8 cellular contexts compared by ENCODE assay signal in genomic region chr19:8355631-8356402, GRCh38. TPM values are rescaled to one million over a fixed set of nuclear protein-coding genes. Genes with fewer than 3 reads are reported as not detected.
A peak's percentile ranks its signal among the peaks of the same experiment; 100 is the strongest.
DNase-seq lines count a peak whose midpoint lies in the region; ATAC-seq, FAIRE-seq and TF ChIP-seq lines count a peak whose summit lies in the region.

No MANE protein-coding gene starts in this region.

- intact Hi-C loops in Calu3 (cut with micrococcal nuclease; ENCODE audit: unreplicated experiment) (loop anchor here (2.0 kb wide), 2 partner anchors 41 to 151 kb away; no protein-coding TSS in a partner anchor), endothelial cell of umbilical vein (cut with micrococcal nuclease) (loop anchor here (1.0 to 2.0 kb wide), 3 partner anchors 11 to 89 kb away; partner anchors contain the start of genes HNRNPM and RAB11B)

- no peak overlapping the region for H2BK15ac ChIP-seq in neuronal stem cell (ENCODE audit: low read length)

- no peak for TF ChIP-seq CTCF in Calu3 (IDR thresholded peaks at IDR 0.05; ENCODE audit: unreplicated experiment)
- no peak for TF ChIP-seq CTCF in endothelial cell of umbilical vein (IDR thresholded peaks at IDR 0.05; ENCODE audit: extremely low read depth in 1 of 2, insufficient read depth in 1 of 2, low read depth in 1 of 2, low read length in 2 of 2)
- TF ChIP-seq CTCF in omental fat pad (IDR thresholded peaks at IDR 0.05) = no peak

- H3K79me1 ChIP-seq in neuronal stem cell (ENCODE audit: low read depth, low read length) = peaks cover 2% of the 10 kb centered on the region

- no peak overlapping the region for H2AFZ ChIP-seq in endothelial cell of umbilical vein (ENCODE audit: low read depth, low read length)
- H2AFZ ChIP-seq in neuronal stem cell (ENCODE audit: low read length) = no peak overlapping the region

- no peaks in the 10 kb centered on the region for H4K20me1 ChIP-seq in endothelial cell of umbilical vein (replicated peaks; ENCODE audit: control insufficient read depth, extremely low read depth, insufficient read depth, low read length)

- no peaks in the 10 kb centered on the region for H3K4me1 Mint-ChIP-seq in Calu3 (ENCODE audit: low read depth, unreplicated experiment)

- no peak overlapping the region for H4K91ac ChIP-seq in neuronal stem cell (ENCODE audit: low read depth, low read length, poor library complexity)

- TF ChIP-seq POLR2A in endothelial cell of umbilical vein (IDR thresholded peaks at IDR 0.05; ENCODE audit: low read depth, low read length) = peak; percentile 62

- no peak overlapping the region for H2BK5ac ChIP-seq in neuronal stem cell (ENCODE audit: low read length)

- no peak overlapping the region for H3K27ac Mint-ChIP-seq in Calu3 (ENCODE audit: unreplicated experiment)

- no peaks in the 10 kb centered on the region for H3K9me1 ChIP-seq in endothelial cell of umbilical vein (replicated peaks; ENCODE audit: control insufficient read depth, extremely low read depth, insufficient read depth, low read length)

- no peaks in the 10 kb centered on the region for H3K9me3 ChIP-seq in endothelial cell of umbilical vein (replicated peaks; ENCODE audit: control insufficient read depth, insufficient read depth, low read length)
- H3K9me3 ChIP-seq in neuronal stem cell (replicated peaks in 1 of 2; ENCODE audit: control insufficient read depth in 2 of 2, insufficient read depth in 1 of 2, low read depth in 1 of 2, low read length in 2 of 2) = peaks cover 0 to 3% of the 10 kb centered on the region in 2 donors

- H3K4me3 ChIP-seq in endothelial cell of umbilical vein (replicated peaks in 1 of 3; ENCODE audit: insufficient read depth in 1 of 3, low read depth in 1 of 3, low read length in 3 of 3) (no peak overlapping the region), neuronal stem cell (ENCODE audit: low read length in 2 of 2) (no peak overlapping the region)

- peaks cover 2% of the 10 kb centered on the region for H3K9me3 Mint-ChIP-seq in Calu3 (ENCODE audit: low read depth, unreplicated experiment)

- H3K4me1 ChIP-seq in endothelial cell of umbilical vein (ENCODE audit: control insufficient read depth, extremely low read depth, insufficient read depth, low read length) = peaks cover 28% of the 10 kb centered on the region
- H3K4me1 ChIP-seq in neuronal stem cell (ENCODE audit: control insufficient read depth in 2 of 2, insufficient read depth in 1 of 2, low read depth in 1 of 2, low read length in 2 of 2) = peaks cover 0 to 9% of the 10 kb centered on the region in 2 donors

- H3K36me3 Mint-ChIP-seq in Calu3 (ENCODE audit: insufficient read depth, unreplicated experiment) = no peaks in the 10 kb centered on the region

- H3K23ac ChIP-seq in neuronal stem cell (ENCODE audit: low read depth, low read length, poor library complexity) = no peak overlapping the region

- CTCF ChIA-PET in Calu3 (lab: Charles Lee) (interaction anchor here (1.2 kb wide), 2 partner anchors 42 to 57 kb away, joined by 3 to 4 read pairs; partner anchors contain the start of gene MARCHF2), endothelial cell of umbilical vein (lab: Charles Lee) (interaction anchor here (0.6 to 4.9 kb wide), 17 partner anchors 8 to 224 kb away, joined by 3 to 79 read pairs (median 21); partner anchors contain the start of genes ANGPTL4, HNRNPM, MARCHF2 and RAB11B)

- H2AK5ac ChIP-seq in neuronal stem cell (ENCODE audit: low read depth, low read length) = no peak overlapping the region

- H3K4ac ChIP-seq in neuronal stem cell (ENCODE audit: low read length) = no peak overlapping the region

- ATAC-seq in omental fat pad (ENCODE audit: low FRiP score) = peak; percentile 91
- no peak for ATAC-seq in GM19467 (IDR thresholded peaks at IDR 0.05; ENCODE audit: unreplicated experiment)
- no peak for ATAC-seq in HG03457 (IDR thresholded peaks at IDR 0.05; ENCODE audit: unreplicated experiment)

- no peaks in the 10 kb centered on the region for H3K79me2 ChIP-seq in endothelial cell of umbilical vein (ENCODE audit: control insufficient read depth, insufficient read depth, low read length)

- dilution Hi-C loops in endothelial cell of umbilical vein (cut with MboI; ENCODE audit: extremely low pct_ligation_motif_present, low sequenced_read_pairs) = no loop called here

- H3K36me3 ChIP-seq in endothelial cell of umbilical vein (ENCODE audit: control insufficient read depth in 2 of 2, extremely low read depth in 1 of 2, insufficient read depth in 2 of 2, low read length in 2 of 2) = no peaks in the 10 kb centered on the region
- H3K36me3 ChIP-seq in neuronal stem cell (replicated peaks in 1 of 2; ENCODE audit: control insufficient read depth in 2 of 2, insufficient read depth in 2 of 2, low read length in 2 of 2) = no peaks in the 10 kb centered on the region

- H3K18ac ChIP-seq in neuronal stem cell (ENCODE audit: low read length) = no peak overlapping the region

- no peak overlapping the region for H2BK12ac ChIP-seq in neuronal stem cell (ENCODE audit: low read length)

- no CpG with 5 or more reads among the region's 6 CpGs for WGBS in neuronal stem cell (ENCODE audit: extremely low coverage in 2 of 2, insufficient read length in 2 of 2, insufficient replicate concordance in 1 of 2), 2 donors

- POLR2A ChIA-PET in endothelial cell of umbilical vein (lab: Charles Lee) = interaction anchor here (0.5 to 1.8 kb wide), 7 partner anchors 8 to 68 kb away, joined by 3 to 8 read pairs (median 4); partner anchors contain the start of genes ANGPTL4, MARCHF2 and RAB11B

- BruUV-seq in Calu3 (replicated peaks; lab: Mats Ljungman, UMichigan) (no TSS peak), endothelial cell of umbilical vein (replicated peaks; lab: Mats Ljungman, UMichigan) (TSS peak; percentile 62)

- H3K4me2 ChIP-seq in endothelial cell of umbilical vein (ENCODE audit: insufficient read depth, low read length) (peak overlapping the region; percentile 37), neuronal stem cell (ENCODE audit: insufficient read depth, low read length, poor library complexity, severe bottlenecking) (no peak overlapping the region)

- DNase-seq in Calu3 = peak; percentile 34
- peak; percentile 97 for DNase-seq in endothelial cell of umbilical vein (ENCODE audit: low read depth, low spot score)
- DNase-seq in omental fat pad (ENCODE audit: low spot score) = peak; percentile 47
- no peak for DNase-seq in stimulated activated CD4-positive, alpha-beta T cell treated with anti-CD3 and anti-CD28 coated beads, Interleukin-4, amount 100 ng/mL, for 24 hours
- no peak for DNase-seq in neuronal stem cell (ENCODE audit: low spot score)

- peaks cover 19% of the 10 kb centered on the region for H3K27me3 Mint-ChIP-seq in Calu3 (ENCODE audit: unreplicated experiment)

- peak; percentile 100 for FAIRE-seq in endothelial cell of umbilical vein (lab: Jason Lieb, UNC)

- no peak overlapping the region for H2BK120ac ChIP-seq in neuronal stem cell (ENCODE audit: low read depth, low read length)

- H3K27ac ChIP-seq in endothelial cell of umbilical vein (ENCODE audit: insufficient read depth, low read depth, low read length) = peak overlapping the region; percentile 90
- H3K27ac ChIP-seq in neuronal stem cell (replicated peaks; ENCODE audit: low read length) = no peak overlapping the region

- no peak overlapping the region for H3K14ac ChIP-seq in neuronal stem cell (ENCODE audit: low read length)

- H3K27me3 ChIP-seq in endothelial cell of umbilical vein (ENCODE audit: control insufficient read depth in 2 of 2, insufficient read depth in 2 of 2, low read length in 2 of 2) (no peaks in the 10 kb centered on the region), neuronal stem cell (ENCODE audit: control insufficient read depth in 3 of 3, insufficient read depth in 3 of 3, low read depth in 1 of 3, low read length in 3 of 3) (no peaks in the 10 kb centered on the region)

- H3K4me3 Mint-ChIP-seq in Calu3 (ENCODE audit: low read depth, unreplicated experiment) = no peak overlapping the region

- no peak overlapping the region for H4K8ac ChIP-seq in neuronal stem cell (ENCODE audit: low read depth, low read length)

- peak overlapping the region; percentile 68 for H3K9ac ChIP-seq in endothelial cell of umbilical vein (replicated peaks; ENCODE audit: extremely low read depth, insufficient read depth, low read length)
- no peak overlapping the region for H3K9ac ChIP-seq in neuronal stem cell (ENCODE audit: low read depth, low read length, poor library complexity)

RNA-seq across cellular contexts. Expression of gene ANGPTL4, which starts 8.1 kb away (rescaled TPM):
- total RNA-seq in Calu3 (2022) = 0.97 and 1.6 TPM in 2 replicates
- polyA plus RNA-seq in PFSK-1 (2012; ENCODE audit: insufficient read length, low read depth) = 0.92 TPM
- total RNA-seq in endothelial cell of umbilical vein = 3.9 and 4.6 TPM in 2 replicates
- 14.1 and 18.5 TPM in 2 replicates for polyA plus RNA-seq in endothelial cell of umbilical vein
- 11.1 and 13.6 TPM in 2 replicates for polyA plus RNA-seq in endothelial cell of umbilical vein (2011; cell fraction: cytosol; rRNA removed)
- 21.6 and 23.6 TPM in 2 replicates for polyA plus RNA-seq in endothelial cell of umbilical vein (2011; cell fraction: nucleus; rRNA removed)
- 18.8 and 26.4 TPM in 2 replicates for polyA plus RNA-seq in endothelial cell of umbilical vein (2012)
- polyA minus RNA-seq in endothelial cell of umbilical vein = 2.5 and 5.9 TPM in 2 replicates
- polyA minus RNA-seq in endothelial cell of umbilical vein (2011; cell fraction: cytosol; rRNA and poly(A)+ RNA removed) = 0.72 TPM
- polyA minus RNA-seq in endothelial cell of umbilical vein (2011; cell fraction: nucleus; rRNA and poly(A)+ RNA removed) = 4.3 and 11.4 TPM in 2 replicates
- 100 to 1,000 TPM in 3 of 4 donors, 10 to 100 TPM in 1; 62.6 to 405 (median 250) TPM for total RNA-seq in omental fat pad
- 2.7 TPM for polyA plus RNA-seq in neuronal stem cell (2013, experiment 1 of 2)
- 3.0 TPM for polyA plus RNA-seq in neuronal stem cell (2013, experiment 2 of 2)

RNA-seq across cellular contexts. Expression of gene KANK3, which starts 12.8 kb away (rescaled TPM):
- total RNA-seq in Calu3 (2022) (0.17 TPM in 1 of 2 replicates, not detected in the other), endothelial cell of umbilical vein (26.3 and 30.0 TPM in 2 replicates), omental fat pad (10 to 100 TPM in 3 of 4 donors, 1 to 10 TPM in 1; 7.1 to 48.7 (median 18.9) TPM)
- 1.0 TPM for polyA plus RNA-seq in PFSK-1 (2012; ENCODE audit: insufficient read length, low read depth)
- 22.1 and 25.0 TPM in 2 replicates for polyA plus RNA-seq in endothelial cell of umbilical vein
- 10.9 and 14.4 TPM in 2 replicates for polyA plus RNA-seq in endothelial cell of umbilical vein (2011; cell fraction: cytosol; rRNA removed)
- 47.3 and 47.4 TPM in 2 replicates for polyA plus RNA-seq in endothelial cell of umbilical vein (2011; cell fraction: nucleus; rRNA removed)
- 6.1 and 11.4 TPM in 2 replicates for polyA plus RNA-seq in endothelial cell of umbilical vein (2012)
- polyA minus RNA-seq in endothelial cell of umbilical vein = 8.3 and 8.7 TPM in 2 replicates
- polyA minus RNA-seq in endothelial cell of umbilical vein (2011; cell fraction: cytosol; rRNA and poly(A)+ RNA removed) = not detected
- 6.3 and 14.1 TPM in 2 replicates for polyA minus RNA-seq in endothelial cell of umbilical vein (2011; cell fraction: nucleus; rRNA and poly(A)+ RNA removed)
- polyA plus RNA-seq in neuronal stem cell (2013, experiment 1 of 2) = 0.50 TPM
- polyA plus RNA-seq in neuronal stem cell (2013, experiment 2 of 2) = 0.57 TPM

RNA-seq across cellular contexts. Expression of gene RAB11B, which starts 34.3 kb away (rescaled TPM):
- total RNA-seq in Calu3 (2022) (57.5 and 75.1 TPM in 2 replicates), endothelial cell of umbilical vein (92.2 and 99.8 TPM in 2 replicates), omental fat pad (10 to 100 TPM; 31.6 to 55.6 (median 41.2) TPM)
- polyA plus RNA-seq in PFSK-1 (2012; ENCODE audit: insufficient read length, low read depth) = 116 TPM
- 74.1 and 80.0 TPM in 2 replicates for polyA plus RNA-seq in endothelial cell of umbilical vein
- 54.1 and 72.1 TPM in 2 replicates for polyA plus RNA-seq in endothelial cell of umbilical vein (2011; cell fraction: cytosol; rRNA removed)
- 130 and 131 TPM in 2 replicates for polyA plus RNA-seq in endothelial cell of umbilical vein (2011; cell fraction: nucleus; rRNA removed)
- polyA plus RNA-seq in endothelial cell of umbilical vein (2012) = 82.6 and 111 TPM in 2 replicates
- polyA minus RNA-seq in endothelial cell of umbilical vein = 58.4 and 64.1 TPM in 2 replicates
- polyA minus RNA-seq in endothelial cell of umbilical vein (2011; cell fraction: cytosol; rRNA and poly(A)+ RNA removed) = 32.6 TPM
- 45.5 and 73.0 TPM in 2 replicates for polyA minus RNA-seq in endothelial cell of umbilical vein (2011; cell fraction: nucleus; rRNA and poly(A)+ RNA removed)
- 104 TPM for polyA plus RNA-seq in neuronal stem cell (2013, experiment 1 of 2)
- polyA plus RNA-seq in neuronal stem cell (2013, experiment 2 of 2) = 102 TPM

RNA-seq across cellular contexts. Expression of gene RPS28, which starts 34.5 kb away (rescaled TPM):
- 565 and 595 TPM in 2 replicates for total RNA-seq in Calu3 (2022)
- 2,023 TPM for polyA plus RNA-seq in PFSK-1 (2012; ENCODE audit: insufficient read length, low read depth)
- total RNA-seq in endothelial cell of umbilical vein = 1,555 and 1,664 TPM in 2 replicates
- 865 and 990 TPM in 2 replicates for polyA plus RNA-seq in endothelial cell of umbilical vein
- polyA plus RNA-seq in endothelial cell of umbilical vein (2011; cell fraction: cytosol; rRNA removed) = 799 and 842 TPM in 2 replicates
- polyA plus RNA-seq in endothelial cell of umbilical vein (2011; cell fraction: nucleus; rRNA removed) = 200 and 336 TPM in 2 replicates
- polyA plus RNA-seq in endothelial cell of umbilical vein (2012) = 2,106 and 2,592 TPM in 2 replicates
- 420 and 491 TPM in 2 replicates for polyA minus RNA-seq in endothelial cell of umbilical vein
- 322 TPM for polyA minus RNA-seq in endothelial cell of umbilical vein (2011; cell fraction: cytosol; rRNA and poly(A)+ RNA removed)
- 48.7 and 96.3 TPM in 2 replicates for polyA minus RNA-seq in endothelial cell of umbilical vein (2011; cell fraction: nucleus; rRNA and poly(A)+ RNA removed)
- 100 to 1,000 TPM; 420 to 679 (median 534) TPM for total RNA-seq in omental fat pad
- polyA plus RNA-seq in neuronal stem cell (2013, experiment 1 of 2) = 2,413 TPM
- 2,325 TPM for polyA plus RNA-seq in neuronal stem cell (2013, experiment 2 of 2)

RNA-seq across cellular contexts. Expression of gene NDUFA7, which starts 34.6 kb away (rescaled TPM):
- total RNA-seq in Calu3 (2022) = 38.2 and 44.5 TPM in 2 replicates
- 57.1 TPM for polyA plus RNA-seq in PFSK-1 (2012; ENCODE audit: insufficient read length, low read depth)
- total RNA-seq in endothelial cell of umbilical vein = 60.2 and 62.0 TPM in 2 replicates
- 169 and 196 TPM in 2 replicates for polyA plus RNA-seq in endothelial cell of umbilical vein
- 60.1 and 63.3 TPM in 2 replicates for polyA plus RNA-seq in endothelial cell of umbilical vein (2011; cell fraction: cytosol; rRNA removed)
- 27.0 and 32.6 TPM in 2 replicates for polyA plus RNA-seq in endothelial cell of umbilical vein (2011; cell fraction: nucleus; rRNA removed)
- 74.3 and 105 TPM in 2 replicates for polyA plus RNA-seq in endothelial cell of umbilical vein (2012)
- polyA minus RNA-seq in endothelial cell of umbilical vein = 54.9 and 60.2 TPM in 2 replicates
- 60.9 TPM for polyA minus RNA-seq in endothelial cell of umbilical vein (2011; cell fraction: cytosol; rRNA and poly(A)+ RNA removed)
- 17.9 and 21.0 TPM in 2 replicates for polyA minus RNA-seq in endothelial cell of umbilical vein (2011; cell fraction: nucleus; rRNA and poly(A)+ RNA removed)
- total RNA-seq in omental fat pad = 10 to 100 TPM; 14.5 to 44.2 (median 33.1) TPM
- polyA plus RNA-seq in neuronal stem cell (2013, experiment 1 of 2) = 187 TPM
- 184 TPM for polyA plus RNA-seq in neuronal stem cell (2013, experiment 2 of 2)

Comparison
In these comparisons a context has a peak if more than half of its experiments do, and no peak if none do; other contexts are left out.
1. DNase-seq: peak in Calu3 (single experiment), endothelial cell of umbilical vein (single experiment) and omental fat pad (single experiment); none in stimulated activated CD4-positive, alpha-beta T cell treated with anti-CD3 and anti-CD28 coated beads, Interleukin-4, amount 100 ng/mL, for 24 hours (single experiment) and neuronal stem cell (single experiment).
2. RNA of gene ANGPTL4, which starts 8.1 kb away (total RNA-seq): 62.6 to 405 TPM in omental fat pad; 3.9 to 4.6 TPM in endothelial cell of umbilical vein and 0.97 to 1.6 TPM in Calu3; every median in the first group is over 10 times any median in the second.